In the genomic region with DNA sequence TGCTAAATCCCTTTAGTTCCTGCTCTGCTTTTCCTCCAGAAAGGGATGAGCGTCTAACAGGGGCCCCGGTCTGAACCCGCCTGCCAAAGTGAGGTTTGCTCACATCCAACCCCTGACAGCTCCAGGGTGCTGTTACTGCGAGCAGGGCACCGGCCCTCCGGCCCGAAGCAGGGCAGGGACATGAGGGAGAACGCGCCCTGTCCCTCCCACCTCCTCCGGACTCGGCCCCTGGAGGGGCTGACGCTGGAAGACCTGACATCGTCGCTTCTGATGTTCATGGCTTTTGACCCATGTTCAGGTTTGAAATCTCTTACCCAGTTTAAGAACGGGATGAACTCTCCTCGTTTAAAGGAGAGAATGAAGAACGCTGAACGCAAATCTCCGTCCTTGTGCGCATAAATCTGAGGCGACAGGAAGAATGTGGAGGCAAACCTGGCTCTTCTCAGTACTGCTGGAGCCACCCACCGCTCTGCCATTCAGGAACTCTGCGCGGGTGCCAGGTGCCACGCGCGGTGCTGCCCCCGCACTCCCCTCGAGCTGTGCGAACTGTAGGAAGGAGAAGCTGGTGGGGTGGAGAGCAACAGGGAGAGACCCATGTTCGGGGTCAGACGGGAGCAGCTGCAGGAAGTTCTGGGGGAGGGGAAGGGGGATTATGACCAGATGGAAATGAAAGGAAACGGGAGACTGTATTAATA, we compare ENCODE assay signal across 1 cellular context.
A peak's percentile ranks its signal among the peaks of the same experiment; 100 is the strongest.
TF ChIP-seq lines count a peak whose summit lies in the region.

No MANE protein-coding gene starts in this region.

TF ChIP-seq in HepG2, 621 proteins besides CTCF, POLR2A, EP300 and RAD21 (continued from another document and continues in another):
- TF ChIP-seq ZNF235 (CRISPR knock-in tag; IDR thresholded peaks at IDR 0.05; ENCODE audit: borderline replicate concordance) = no peak
- TF ChIP-seq NR2F6 (IDR thresholded peaks at IDR 0.05) = no peak; the same call in 1 of the 2 replicates
- no peak for TF ChIP-seq NR2F6 (CRISPR knock-in tag; IDR thresholded peaks at IDR 0.05)
- TF ChIP-seq ONECUT2 (CRISPR knock-in tag; IDR thresholded peaks at IDR 0.05) = no peak
- TF ChIP-seq ZFP82 (CRISPR knock-in tag; IDR thresholded peaks at IDR 0.05; ENCODE audit: borderline replicate concordance) = no peak
- TF ChIP-seq, protein P1, sequence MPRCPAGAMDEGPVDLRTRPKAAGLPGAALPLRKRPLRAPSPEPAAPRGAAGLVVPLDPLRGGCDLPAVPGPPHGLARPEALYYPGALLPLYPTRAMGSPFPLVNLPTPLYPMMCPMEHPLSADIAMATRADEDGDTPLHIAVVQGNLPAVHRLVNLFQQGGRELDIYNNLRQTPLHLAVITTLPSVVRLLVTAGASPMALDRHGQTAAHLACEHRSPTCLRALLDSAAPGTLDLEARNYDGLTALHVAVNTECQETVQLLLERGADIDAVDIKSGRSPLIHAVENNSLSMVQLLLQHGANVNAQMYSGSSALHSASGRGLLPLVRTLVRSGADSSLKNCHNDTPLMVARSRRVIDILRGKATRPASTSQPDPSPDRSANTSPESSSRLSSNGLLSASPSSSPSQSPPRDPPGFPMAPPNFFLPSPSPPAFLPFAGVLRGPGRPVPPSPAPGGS (CRISPR knock-in tag; IDR thresholded peaks at IDR 0.05) = peak; percentile 33; the same call in 1 of the 2 replicates
- TF ChIP-seq DR1 (CRISPR knock-in tag; IDR thresholded peaks at IDR 0.05) = no peak
- TF ChIP-seq LCORL (IDR thresholded peaks at IDR 0.05) = no peak
- TF ChIP-seq LCORL (CRISPR knock-in tag; IDR thresholded peaks at IDR 0.05) = no peak
- 0 out of 2 replicates have a peak, but pooled peaks have one; percentile 26 for TF ChIP-seq DNMT1 (CRISPR knock-in tag; IDR thresholded peaks at IDR 0.05)
- no peak for TF ChIP-seq ZNF619 (CRISPR knock-in tag; IDR thresholded peaks at IDR 0.05)
- no peak for TF ChIP-seq KIAA2018 (CRISPR knock-in tag; IDR thresholded peaks at IDR 0.05; ENCODE audit: borderline replicate concordance)
- TF ChIP-seq TSC22D2 (CRISPR knock-in tag; IDR thresholded peaks at IDR 0.05; ENCODE audit: borderline replicate concordance) = no peak
- no peak for TF ChIP-seq CHCHD3 (CRISPR knock-in tag; IDR thresholded peaks at IDR 0.05)
- no peak for TF ChIP-seq KLF16 (CRISPR knock-in tag; IDR thresholded peaks at IDR 0.05)
- TF ChIP-seq ZNF746 (CRISPR knock-in tag; IDR thresholded peaks at IDR 0.05) = peak; percentile 46; the same call in 1 of the 2 replicates
- no peak for TF ChIP-seq SNAPC5 (CRISPR knock-in tag; IDR thresholded peaks at IDR 0.05; ENCODE audit: borderline replicate concordance)
- TF ChIP-seq, protein P2, sequence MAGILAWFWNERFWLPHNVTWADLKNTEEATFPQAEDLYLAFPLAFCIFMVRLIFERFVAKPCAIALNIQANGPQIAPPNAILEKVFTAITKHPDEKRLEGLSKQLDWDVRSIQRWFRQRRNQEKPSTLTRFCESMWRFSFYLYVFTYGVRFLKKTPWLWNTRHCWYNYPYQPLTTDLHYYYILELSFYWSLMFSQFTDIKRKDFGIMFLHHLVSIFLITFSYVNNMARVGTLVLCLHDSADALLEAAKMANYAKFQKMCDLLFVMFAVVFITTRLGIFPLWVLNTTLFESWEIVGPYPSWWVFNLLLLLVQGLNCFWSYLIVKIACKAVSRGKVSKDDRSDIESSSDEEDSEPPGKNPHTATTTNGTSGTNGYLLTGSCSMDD (CRISPR knock-in tag; IDR thresholded peaks at IDR 0.05) = no peak
- no peak for TF ChIP-seq HNRNPH1 (optimal IDR thresholded peaks at IDR 0.05; ENCODE audit: low read depth, low read length)
- TF ChIP-seq ZNF7 (CRISPR knock-in tag; IDR thresholded peaks at IDR 0.05) = no peak
- TF ChIP-seq MAFF (IDR thresholded peaks at IDR 0.05; ENCODE audit: low read depth, low read length) = no peak
- no peak; the same call in 1 of the 2 replicates for TF ChIP-seq ZNF264 (CRISPR knock-in tag; IDR thresholded peaks at IDR 0.05)
- no peak for TF ChIP-seq ZNF253 (CRISPR knock-in tag; IDR thresholded peaks at IDR 0.05; ENCODE audit: borderline replicate concordance)
- TF ChIP-seq SALL1 (CRISPR knock-in tag; IDR thresholded peaks at IDR 0.05) = no peak
- TF ChIP-seq NFE2L1 (CRISPR knock-in tag; IDR thresholded peaks at IDR 0.05; ENCODE audit: borderline replicate concordance) = no peak
- TF ChIP-seq ZNF713 (CRISPR knock-in tag; IDR thresholded peaks at IDR 0.05) = 0 out of 2 replicates have a peak, but pooled peaks have one; percentile 56
- no peak for TF ChIP-seq FOXA1 (IDR thresholded peaks at IDR 0.05)
- TF ChIP-seq FOXA1 (CRISPR knock-in tag; IDR thresholded peaks at IDR 0.05) = no peak
- TF ChIP-seq ZNF792 (CRISPR knock-in tag; IDR thresholded peaks at IDR 0.05) = no peak
- TF ChIP-seq FOXJ3 (CRISPR knock-in tag; IDR thresholded peaks at IDR 0.05; ENCODE audit: borderline replicate concordance) = no peak
- no peak; the same call in 1 of the 2 replicates for TF ChIP-seq SP4 (CRISPR knock-in tag; IDR thresholded peaks at IDR 0.05)
- no peak for TF ChIP-seq ZNF20 (CRISPR knock-in tag; IDR thresholded peaks at IDR 0.05)
- TF ChIP-seq ZNF354B (CRISPR knock-in tag; IDR thresholded peaks at IDR 0.05) = no peak
- TF ChIP-seq NR2F2 (IDR thresholded peaks at IDR 0.05; ENCODE audit: borderline replicate concordance, low read depth) = no peak
- TF ChIP-seq ZNF644 (CRISPR knock-in tag; IDR thresholded peaks at IDR 0.05; ENCODE audit: low read depth) = no peak
- TF ChIP-seq, protein P3, sequence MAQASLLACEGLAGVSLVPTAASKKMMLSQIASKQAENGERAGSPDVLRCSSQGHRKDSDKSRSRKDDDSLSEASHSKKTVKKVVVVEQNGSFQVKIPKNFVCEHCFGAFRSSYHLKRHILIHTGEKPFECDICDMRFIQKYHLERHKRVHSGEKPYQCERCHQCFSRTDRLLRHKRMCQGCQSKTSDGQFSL (CRISPR knock-in tag; IDR thresholded peaks at IDR 0.05) = 0 out of 2 replicates have a peak, but pooled peaks have one; percentile 55
- TF ChIP-seq TAF15 (IDR thresholded peaks at IDR 0.05; ENCODE audit: low read depth, low read length, poor library complexity, severe bottlenecking) = no peak
- TF ChIP-seq RARA (CRISPR knock-in tag; IDR thresholded peaks at IDR 0.05) = no peak
- TF ChIP-seq POLR2AphosphoS2 (IDR thresholded peaks at IDR 0.05; ENCODE audit: low read depth, low read length) = no peak
- TF ChIP-seq REL (CRISPR knock-in tag; conservative IDR thresholded peaks at IDR 0.05) = no peak
- no peak; the same call in 1 of the 2 replicates for TF ChIP-seq ZNF546 (CRISPR knock-in tag; conservative IDR thresholded peaks at IDR 0.05)
- no peak for TF ChIP-seq MED8 (CRISPR knock-in tag; IDR thresholded peaks at IDR 0.05; ENCODE audit: insufficient replicate concordance)
- no peak for TF ChIP-seq SAFB2 (CRISPR knock-in tag; IDR thresholded peaks at IDR 0.05; ENCODE audit: borderline replicate concordance, low read depth)
- TF ChIP-seq ZNF567 (CRISPR knock-in tag; IDR thresholded peaks at IDR 0.05; ENCODE audit: borderline replicate concordance) = 0 out of 2 replicates have a peak, but pooled peaks have one; percentile 82
- TF ChIP-seq CEBPG (CRISPR knock-in tag; IDR thresholded peaks at IDR 0.05) = no peak
- TF ChIP-seq MEIS1 (CRISPR knock-in tag; IDR thresholded peaks at IDR 0.05; ENCODE audit: borderline replicate concordance) = 0 out of 2 replicates have a peak, but pooled peaks have one; percentile 5
- TF ChIP-seq, protein P4, sequence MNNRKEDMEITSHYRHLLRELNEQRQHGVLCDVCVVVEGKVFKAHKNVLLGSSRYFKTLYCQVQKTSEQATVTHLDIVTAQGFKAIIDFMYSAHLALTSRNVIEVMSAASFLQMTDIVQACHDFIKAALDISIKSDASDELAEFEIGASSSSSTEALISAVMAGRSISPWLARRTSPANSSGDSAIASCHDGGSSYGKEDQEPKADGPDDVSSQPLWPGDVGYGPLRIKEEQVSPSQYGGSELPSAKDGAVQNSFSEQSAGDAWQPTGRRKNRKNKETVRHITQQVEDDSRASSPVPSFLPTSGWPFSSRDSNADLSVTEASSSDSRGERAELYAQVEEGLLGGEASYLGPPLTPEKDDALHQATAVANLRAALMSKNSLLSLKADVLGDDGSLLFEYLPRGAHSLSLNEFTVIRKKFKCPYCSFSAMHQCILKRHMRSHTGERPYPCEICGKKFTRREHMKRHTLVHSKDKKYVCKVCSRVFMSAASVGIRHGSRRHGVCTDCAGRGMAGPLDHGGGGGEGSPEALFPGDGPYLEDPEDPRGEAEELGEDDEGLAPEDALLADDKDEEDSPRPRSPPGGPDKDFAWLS (CRISPR knock-in tag; IDR thresholded peaks at IDR 0.05; ENCODE audit: borderline replicate concordance) = no peak
- TF ChIP-seq ZBTB49 (CRISPR knock-in tag; IDR thresholded peaks at IDR 0.05; ENCODE audit: borderline replicate concordance) = no peak
- TF ChIP-seq, protein P5, sequence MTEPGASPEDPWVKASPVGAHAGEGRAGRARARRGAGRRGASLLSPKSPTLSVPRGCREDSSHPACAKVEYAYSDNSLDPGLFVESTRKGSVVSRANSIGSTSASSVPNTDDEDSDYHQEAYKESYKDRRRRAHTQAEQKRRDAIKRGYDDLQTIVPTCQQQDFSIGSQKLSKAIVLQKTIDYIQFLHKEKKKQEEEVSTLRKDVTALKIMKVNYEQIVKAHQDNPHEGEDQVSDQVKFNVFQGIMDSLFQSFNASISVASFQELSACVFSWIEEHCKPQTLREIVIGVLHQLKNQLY (CRISPR knock-in tag; IDR thresholded peaks at IDR 0.05) = no peak
- no peak for TF ChIP-seq ZNF597 (CRISPR knock-in tag; IDR thresholded peaks at IDR 0.05)
- TF ChIP-seq CCAR2 (optimal IDR thresholded peaks at IDR 0.05; ENCODE audit: low read depth, low read length) = no peak
